Comparison of ENCODE assay signal across 12 cellular contexts in the genomic region with DNA sequence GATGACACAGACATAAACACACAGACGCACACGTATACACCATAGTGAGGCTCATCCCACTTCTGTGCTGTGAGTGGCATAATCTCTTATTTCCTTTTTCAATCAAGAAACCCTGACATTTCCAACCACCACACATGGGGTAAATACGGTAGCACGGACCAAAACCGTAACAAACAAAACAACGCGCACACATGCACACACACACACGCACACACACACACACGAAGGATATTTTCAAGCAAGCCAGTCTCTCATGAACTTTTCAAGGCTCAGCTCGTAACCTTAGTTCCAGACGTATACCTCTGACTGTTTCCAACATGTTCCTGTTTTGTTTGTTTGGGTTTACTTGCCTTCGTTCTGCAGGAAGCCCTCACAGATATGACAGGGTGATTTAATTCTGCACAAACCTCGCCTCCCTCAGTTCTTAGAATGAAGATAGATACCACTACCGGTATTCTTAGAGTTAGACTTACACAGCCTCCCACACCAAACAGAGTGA.
DNase-seq lines count a peak whose midpoint lies in the region; ATAC-seq and TF ChIP-seq lines count a peak whose summit lies in the region.
"Had no signal": no experiment of that assay in that cellular context is flagged by ENCODE, and none has a peak within 500 bp of the region (broad histone marks: within the 10 kb centered on the region; RNA-seq: fewer than 3 reads in every experiment).

No MANE protein-coding gene starts in this region.

- H2BK120ac ChIP-seq in neuronal stem cell (ENCODE audit: low read depth, low read length), result no peak overlapping the region

- H4K91ac ChIP-seq in neuronal stem cell (ENCODE audit: low read depth, low read length, poor library complexity), result no peak overlapping the region

- intact Hi-C loops in lower lobe of right lung (cut with DNase I), result no loop called here
- intact Hi-C loops in OCI-LY7 (cut with micrococcal nuclease; ENCODE audit: unreplicated experiment), result no loop called here

- peaks cover 17% of the 10 kb centered on the region for H4K20me1 ChIP-seq in DND-41 (ENCODE audit: insufficient read depth, low read length)
- H4K20me1 ChIP-seq in OCI-LY7 (ENCODE audit: insufficient read depth, low read length), result no peaks in the 10 kb centered on the region

- no TSS peak for BruUV-seq in OCI-LY7 (replicated peaks; lab: Mats Ljungman, UMichigan)

- H2AK5ac ChIP-seq in neuronal stem cell (ENCODE audit: low read depth, low read length), result no peak overlapping the region

- peaks cover 67% of the 10 kb centered on the region for H3K4me1 ChIP-seq in DND-41 (ENCODE audit: insufficient read depth, low read length)
- peaks cover 7% of the 10 kb centered on the region for H3K4me1 ChIP-seq in lower lobe of right lung
- H3K4me1 ChIP-seq in OCI-LY7 (ENCODE audit: insufficient read depth, low read length, poor library complexity, severe bottlenecking), result peaks cover 10% of the 10 kb centered on the region
- peaks cover 5 to 6% of the 10 kb centered on the region in 2 donors for H3K4me1 ChIP-seq in neuronal stem cell (ENCODE audit: control insufficient read depth in 2 of 2, insufficient read depth in 1 of 2, low read depth in 1 of 2, low read length in 2 of 2)

- H3K9me3 ChIP-seq in DND-41 (ENCODE audit: insufficient read depth, low read length, severe bottlenecking), result no peaks in the 10 kb centered on the region
- H3K9me3 ChIP-seq in lower lobe of right lung, result no peaks in the 10 kb centered on the region
- H3K9me3 ChIP-seq in OCI-LY7 (ENCODE audit: low read length), result no peaks in the 10 kb centered on the region
- peaks cover 0 to 7% of the 10 kb centered on the region in 2 donors for H3K9me3 ChIP-seq in neuronal stem cell (replicated peaks in 1 of 2; ENCODE audit: control insufficient read depth in 2 of 2, insufficient read depth in 1 of 2, low read depth in 1 of 2, low read length in 2 of 2)

- H3K4ac ChIP-seq in neuronal stem cell (ENCODE audit: low read length), result no peak overlapping the region

- CTCF ChIA-PET in OCI-LY7 (lab: Charles Lee; ENCODE audit: unreplicated experiment), result no interaction called here

- no peak overlapping the region for H3K18ac ChIP-seq in neuronal stem cell (ENCODE audit: low read length)

- H3K27me3 ChIP-seq in DND-41 (ENCODE audit: insufficient read depth, low read length, poor library complexity) (no peaks in the 10 kb centered on the region), lower lobe of right lung (ENCODE audit: low read depth) (no peaks in the 10 kb centered on the region), neuronal stem cell (ENCODE audit: control insufficient read depth in 3 of 3, insufficient read depth in 3 of 3, low read depth in 1 of 3, low read length in 3 of 3) (no peaks in the 10 kb centered on the region)

- ATAC-seq in DND-41 (ENCODE audit: insufficient read depth, low read depth), result peak; percentile 92
- ATAC-seq in HG02852 (IDR thresholded peaks at IDR 0.05; ENCODE audit: unreplicated experiment), result peak; percentile 63
- peak; percentile 48 to 58 for ATAC-seq in lower lobe of right lung
- ATAC-seq in HG03439 (IDR thresholded peaks at IDR 0.05; ENCODE audit: unreplicated experiment), result no peak
- ATAC-seq: WTC11 had no signal

- H3K9ac ChIP-seq in DND-41 (ENCODE audit: low read depth, low read length) (peak overlapping the region; percentile 48), neuronal stem cell (ENCODE audit: low read depth, low read length, poor library complexity) (no peak overlapping the region)

- no peak overlapping the region for H3K14ac ChIP-seq in neuronal stem cell (ENCODE audit: low read length)

- peak overlapping the region; percentile 82 for H3K4me2 ChIP-seq in DND-41 (ENCODE audit: insufficient read depth, low read length)
- H3K4me2 ChIP-seq in OCI-LY7 (ENCODE audit: low read length), result no peak overlapping the region
- no peak overlapping the region for H3K4me2 ChIP-seq in neuronal stem cell (ENCODE audit: insufficient read depth, low read length, poor library complexity, severe bottlenecking)

- H3K79me1 ChIP-seq in neuronal stem cell (ENCODE audit: low read depth, low read length), result peaks cover 9% of the 10 kb centered on the region

- H2BK15ac ChIP-seq in neuronal stem cell (ENCODE audit: low read length), result no peak overlapping the region

- H3K79me2 ChIP-seq in DND-41 (ENCODE audit: insufficient read depth, low read length) (peaks cover 90% of the 10 kb centered on the region), OCI-LY7 (ENCODE audit: insufficient read depth, low read depth, low read length) (no peaks in the 10 kb centered on the region)

- H3K36me3 ChIP-seq in DND-41 (ENCODE audit: insufficient read depth, low read length), result peaks cover 10% of the 10 kb centered on the region; the same call in 1 of the 2 replicates
- H3K36me3 ChIP-seq in lower lobe of right lung, result no peaks in the 10 kb centered on the region
- H3K36me3 ChIP-seq in OCI-LY7 (ENCODE audit: insufficient read depth, low read length), result no peaks in the 10 kb centered on the region
- no peaks in the 10 kb centered on the region for H3K36me3 ChIP-seq in neuronal stem cell (replicated peaks in 1 of 2; ENCODE audit: control insufficient read depth in 2 of 2, insufficient read depth in 2 of 2, low read length in 2 of 2)

- peak overlapping the region; percentile 1 to 61; a peak in 3 of 4 replicates for H3K4me3 ChIP-seq in DND-41 (ENCODE audit: low read depth in 1 of 2, low read length in 2 of 2)
- peak overlapping the region; percentile 19 for H3K4me3 ChIP-seq in lower lobe of right lung
- H3K4me3 ChIP-seq in OCI-LY7 (ENCODE audit: low read depth, low read length, poor library complexity, severe bottlenecking), result no peak overlapping the region
- H3K4me3 ChIP-seq in neuronal stem cell (ENCODE audit: low read length in 2 of 2), result peak overlapping the region in 1 of 2 donors; percentile 41

- no peak for TF ChIP-seq CTCF in DND-41 (IDR thresholded peaks at IDR 0.05; ENCODE audit: borderline replicate concordance, extremely low read depth, low read length, poor library complexity, severe bottlenecking)
- no peak for TF ChIP-seq CTCF in lower lobe of right lung (IDR thresholded peaks at IDR 0.05)
- no peak for TF ChIP-seq CTCF in OCI-LY7 (conservative IDR thresholded peaks at IDR 0.05; ENCODE audit: low read length)

- H2AFZ ChIP-seq in DND-41 (ENCODE audit: low read depth, low read length) (peak overlapping the region; percentile 5; the same call in 1 of the 2 replicates), OCI-LY7 (ENCODE audit: low read length) (no peak overlapping the region), neuronal stem cell (ENCODE audit: low read length) (no peak overlapping the region)

- no peak overlapping the region for H2BK5ac ChIP-seq in neuronal stem cell (ENCODE audit: low read length)

- DNase-seq in DND-41 (peak; percentile 77), lower lobe of right lung (no peak), OCI-LY7 (ENCODE audit: low spot score) (no peak), neuronal stem cell (ENCODE audit: low spot score) (no peak), NCI-H2029 treated with DMSO at 0.1 percent for 48 hours (lab: John Stamatoyannopoulos, UW) (no peak)
- DNase-seq in activated CD4-positive, alpha-beta T cell treated with anti-CD3 and anti-CD28 coated beads for 4 hours, result peak; percentile 53 to 61
- DNase-seq: cortex of kidney, DMS153, NCI-H524 treated with DMSO at 0.1 percent for 48 hours had no signal

- H3K27ac ChIP-seq in DND-41 (ENCODE audit: low read length) (peak overlapping the region; percentile 87), lower lobe of right lung (no peak overlapping the region), OCI-LY7 (ENCODE audit: low read depth, low read length, poor library complexity, severe bottlenecking) (no peak overlapping the region), neuronal stem cell (replicated peaks; ENCODE audit: low read length) (no peak overlapping the region)

- WGBS in neuronal stem cell (ENCODE audit: extremely low coverage in 2 of 2, insufficient read length in 2 of 2, insufficient replicate concordance in 1 of 2), 2 donors, result no CpG with 5 or more reads among the region's 14 CpGs

- POLR2A ChIA-PET in OCI-LY7 (lab: Charles Lee), result no interaction called here

- H3K23ac ChIP-seq in neuronal stem cell (ENCODE audit: low read depth, low read length, poor library complexity), result no peak overlapping the region

- no peaks in the 10 kb centered on the region for H3K9me2 ChIP-seq in OCI-LY7 (ENCODE audit: insufficient read depth, low read length)

- no peak overlapping the region for H2BK12ac ChIP-seq in neuronal stem cell (ENCODE audit: low read length)

- H4K8ac ChIP-seq in neuronal stem cell (ENCODE audit: low read depth, low read length), result no peak overlapping the region

Comparison
In these comparisons a context has a peak if more than half of its experiments do, and no peak if none do; other contexts are left out.
1. DNase-seq: peak in DND-41 (single experiment) and activated CD4-positive, alpha-beta T cell treated with anti-CD3 and anti-CD28 coated beads for 4 hours (2 of 2); none in lower lobe of right lung (single experiment), OCI-LY7 (single experiment), neuronal stem cell (single experiment) and NCI-H2029 treated with DMSO at 0.1 percent for 48 hours (single experiment).